ENCODE assay signal across 32 cellular contexts in the genomic region with DNA sequence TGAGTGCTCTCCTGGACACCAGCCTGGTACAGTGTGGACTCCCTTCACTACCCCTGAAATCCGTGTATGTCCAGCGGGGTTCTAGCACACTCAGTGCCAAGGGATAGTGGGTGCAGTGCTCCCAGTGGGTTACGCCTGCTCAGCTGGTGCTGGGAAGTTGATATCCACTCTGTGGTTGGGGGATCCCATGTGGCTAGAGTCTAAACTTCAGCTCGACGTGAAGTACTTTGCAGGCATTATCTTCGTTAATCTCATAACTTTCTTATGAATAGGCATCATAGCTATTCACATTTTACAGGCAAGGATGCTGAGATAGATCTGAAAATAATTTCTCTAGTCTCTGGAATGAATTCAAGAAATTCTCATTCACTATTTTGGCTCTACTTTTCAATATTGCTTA.
"Had no signal": no experiment of that assay in that cellular context is flagged by ENCODE, and none has a peak within 500 bp of the region (broad histone marks: within the 10 kb centered on the region; RNA-seq: fewer than 3 reads in every experiment).

No MANE protein-coding gene starts in this region.

- H3K36me3 Mint-ChIP-seq: natural killer cell; neural progenitor cell; stimulated activated memory B cell treated with anti-CD40 and anti-IgM and Interleukin-4, amounts not matched to agents 10 μg/mL and 1 μg/mL and 100 μg/mL, for 72 hours; type B pancreatic cell had no signal

- H3K4me1 ChIP-seq: neural progenitor cell, parathyroid adenoma, psoas muscle, right lobe of liver, spleen, suprapubic skin, testis, transverse colon, upper lobe of right lung, uterus had no signal

- H3K4me3 ChIP-seq: neural progenitor cell, ovary, psoas muscle, right lobe of liver, sigmoid colon, skin epidermis, smooth muscle cell, spleen, suprapubic skin, testis, tibial artery, transverse colon, upper lobe of right lung, uterus had no signal

- DNase-seq: natural killer cell; occipital lobe; ovary; posterior cingulate gyrus; psoas muscle; right cardiac atrium; right lobe of liver; sigmoid colon; spleen; stimulated activated CD4-positive, alpha-beta T cell treated with anti-CD3 and anti-CD28 coated beads, Interleukin-12 subunit alpha, Interleukin-12 subunit beta, amount 100 ng/mL, for 4 hours; stimulated activated CD4-positive, alpha-beta T cell treated with anti-CD3 and anti-CD28 coated beads, Interleukin-1b, Interleukin-23, amount 100 ng/mL, for 48 hours; stimulated activated CD4-positive, alpha-beta T cell treated with anti-CD3 and anti-CD28 coated beads, Interleukin-4, amount 100 ng/mL, for 1 hour; stimulated activated CD4-positive, alpha-beta T cell treated with anti-CD3 and anti-CD28 coated beads, Interleukin-4, amount 100 ng/mL, for 4 hours; stimulated activated CD8-positive, alpha-beta memory T cell treated with anti-CD3 and anti-CD28 coated beads, Interleukin-4, amount 100 ng/mL, for 48 hours; stimulated activated naive CD4-positive, alpha-beta T cell; stimulated activated naive CD8-positive, alpha-beta T cell treated with anti-CD3 and anti-CD28 coated beads, Interleukin-15, amount 100 ng/mL, for 72 hours; stimulated activated naive CD8-positive, alpha-beta T cell treated with anti-CD3 and anti-CD28 coated beads, Interleukin-15, Interleukin-2, amounts not matched to agents 100 U/mL and 50 U/mL, for 24 hours; substantia nigra; testis; tibial artery; transverse colon; upper lobe of right lung; uterus had no signal

- H3K36me3 ChIP-seq: neural progenitor cell, ovary, right lobe of liver, sigmoid colon, spleen, suprapubic skin, tibial artery, transverse colon, upper lobe of right lung, uterus had no signal

- H3K27me3 Mint-ChIP-seq: progenitor cell of endocrine pancreas; stimulated activated naive CD8-positive, alpha-beta T cell treated with anti-CD3 and anti-CD28 coated beads, Interleukin-15, amount 100 ng/mL, for 72 hours; type B pancreatic cell had no signal

- H3K27ac ChIP-seq: neural progenitor cell, ovary, parathyroid adenoma, psoas muscle, right lobe of liver, skin epidermis, spleen, suprapubic skin, testis, transverse colon, upper lobe of right lung had no signal

- H3K4me2 ChIP-seq: neural progenitor cell, smooth muscle cell had no signal

- H3K9me3 Mint-ChIP-seq: neural progenitor cell had no signal

- H2AFZ ChIP-seq: neural progenitor cell, parathyroid adenoma had no signal

- H3K4me3 Mint-ChIP-seq: natural killer cell; nephron; neural progenitor cell; stimulated activated memory B cell treated with anti-CD40 and anti-IgM and Interleukin-4, amounts not matched to agents 10 μg/mL and 1 μg/mL and 100 μg/mL, for 72 hours; stimulated activated naive CD8-positive, alpha-beta T cell treated with anti-CD3 and anti-CD28 coated beads, Interleukin-15, amount 100 ng/mL, for 72 hours; type B pancreatic cell had no signal

- H3K9ac ChIP-seq: neural progenitor cell, parathyroid adenoma had no signal

- H3K9me3 ChIP-seq: ovary, psoas muscle, right lobe of liver, sigmoid colon, spleen, suprapubic skin, testis, tibial artery, transverse colon, upper lobe of right lung, uterus had no signal

- H3K27ac Mint-ChIP-seq: natural killer cell; nephron; neural progenitor cell; progenitor cell of endocrine pancreas; stimulated activated memory B cell treated with anti-CD40 and anti-IgM and Interleukin-4, amounts not matched to agents 10 μg/mL and 1 μg/mL and 100 μg/mL, for 72 hours; stimulated activated naive CD8-positive, alpha-beta T cell treated with anti-CD3 and anti-CD28 coated beads, Interleukin-15, amount 100 ng/mL, for 72 hours; type B pancreatic cell had no signal

- H3K4me1 Mint-ChIP-seq: natural killer cell; neural progenitor cell; stimulated activated memory B cell treated with anti-CD40 and anti-IgM and Interleukin-4, amounts not matched to agents 10 μg/mL and 1 μg/mL and 100 μg/mL, for 72 hours; stimulated activated naive CD8-positive, alpha-beta T cell treated with anti-CD3 and anti-CD28 coated beads, Interleukin-15, amount 100 ng/mL, for 72 hours had no signal

- H3K79me2 ChIP-seq: parathyroid adenoma had no signal

- H3K27me3 ChIP-seq: neural progenitor cell, ovary, right lobe of liver, sigmoid colon, spleen, suprapubic skin, testis, tibial artery, transverse colon, upper lobe of right lung, uterus had no signal
